Comparison of ENCODE assay signal across 23 cellular contexts in genomic region chr3:127570520-127570919, GRCh38.
"Had no signal": no experiment of that assay in that cellular context is flagged by ENCODE, and none has a peak within 500 bp of the region (broad histone marks: within the 10 kb centered on the region; RNA-seq: fewer than 3 reads in every experiment).

No MANE protein-coding gene starts in this region.

- DNase-seq: colonic mucosa; cortex of kidney; effector CD4-positive, alpha-beta T cell; effector memory CD4-positive, alpha-beta T cell; foreskin keratinocyte; hypothalamus; immature natural killer cell; islet precursor cell; kidney; kidney glomerular epithelial cell; left colon; left ventricle myocardium inferior; lower lobe of right lung; mesenchymal stem cell; mucosa of descending colon; naive B cell had no signal

- H3K4me2 ChIP-seq: hepatocyte had no signal

- H3K27ac ChIP-seq: colonic mucosa, esophagus muscularis mucosa, foreskin keratinocyte, gastroesophageal sphincter, heart left ventricle, hepatocyte, left ventricle myocardium inferior, lower lobe of right lung had no signal

- H3K9me3 ChIP-seq: colonic mucosa, esophagus muscularis mucosa, gastroesophageal sphincter, heart left ventricle, left ventricle myocardium inferior, lower lobe of right lung, mucosa of descending colon had no signal

- FAIRE-seq: endothelial cell of umbilical vein, frontal cortex, kidney had no signal

- H3K4me3 ChIP-seq: colonic mucosa, esophagus muscularis mucosa, gastroesophageal sphincter, heart left ventricle, hepatocyte, left ventricle myocardium inferior, lower lobe of right lung, mucosa of descending colon had no signal

- H3K4me1 ChIP-seq: colonic mucosa, foreskin keratinocyte had no signal

- H3K27me3 ChIP-seq: colonic mucosa, esophagus muscularis mucosa, gastroesophageal sphincter, heart left ventricle, hepatocyte had no signal

- ATAC-seq: foreskin keratinocyte, gastroesophageal sphincter, heart left ventricle, left colon, left lobe of liver, lower lobe of right lung, mucosa of descending colon had no signal
